Comparison of ENCODE assay signal across 11 cellular contexts in the genomic region with DNA sequence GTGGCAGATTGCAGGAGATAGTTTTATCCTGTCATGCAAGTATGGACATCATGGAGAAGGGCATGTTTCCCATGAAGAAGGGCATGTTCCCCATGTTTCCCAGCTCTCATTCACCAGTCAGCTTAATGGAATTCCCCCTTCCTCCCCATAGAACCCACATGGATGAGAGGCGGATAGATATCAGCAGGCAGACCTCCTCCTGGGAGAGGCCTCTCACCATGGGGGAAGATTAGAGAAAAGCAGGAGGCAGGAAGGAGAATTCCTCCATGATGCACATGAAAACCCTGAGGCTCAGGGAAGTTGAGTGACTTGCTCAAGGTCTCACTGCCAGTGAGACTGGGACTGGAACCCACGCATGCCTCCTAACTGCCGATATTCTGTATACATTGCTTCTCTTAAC.
DNase-seq lines count a peak whose midpoint lies in the region; ATAC-seq and TF ChIP-seq lines count a peak whose summit lies in the region.
"Had no signal": no experiment of that assay in that cellular context is flagged by ENCODE, and none has a peak within 500 bp of the region (broad histone marks: within the 10 kb centered on the region; RNA-seq: fewer than 3 reads in every experiment).

No MANE protein-coding gene starts in this region.

- intact Hi-C loops in CD8-positive, alpha-beta T cell (cut with DNase I, micrococcal nuclease), result loop anchor here in 1 of 2 experiments (5.0 kb wide), 1 partner anchor 93 kb away; the partner anchor contains the start of gene FOXN3
- intact Hi-C loops in activated T-helper 2 cell treated with anti-CD3 and anti-CD28 coated beads, Interferon-gamma antibody, Interleukin-2, Interleukin-4, amounts not matched to agents 10 μg/mL and 5 μg/mL and 100 μg/mL, durations not matched to agents 14 hours and 24 hours and 36 hours (cut with micrococcal nuclease), result loop anchor here (1.0 to 10.0 kb wide), 8 partner anchors 65 to 262 kb away; no protein-coding TSS in a partner anchor

- ATAC-seq in CD8-positive, alpha-beta T cell, result no peak
- peak; percentile 18 for ATAC-seq in HG03025 (IDR thresholded peaks at IDR 0.05; ENCODE audit: low FRiP score, unreplicated experiment)
- ATAC-seq in omental fat pad (ENCODE audit: low FRiP score), result no peak
- no peak for ATAC-seq in HG02759 (IDR thresholded peaks at IDR 0.05; ENCODE audit: unreplicated experiment)

- peak overlapping the region; percentile 80 for H3K4me3 Mint-ChIP-seq in CD8-positive, alpha-beta T cell
- peak overlapping the region; percentile 74 for H3K4me3 Mint-ChIP-seq in activated T-helper 2 cell treated with anti-CD3 and anti-CD28 coated beads, Interferon-gamma antibody, Interleukin-2, Interleukin-4, amounts not matched to agents 10 μg/mL and 5 μg/mL and 100 μg/mL, durations not matched to agents 14 hours and 24 hours and 36 hours (ENCODE audit: low read depth)

- TF ChIP-seq CTCF in CD8-positive, alpha-beta T cell (IDR thresholded peaks at IDR 0.05), result no peak
- no peak for TF ChIP-seq CTCF in omental fat pad (IDR thresholded peaks at IDR 0.05)

- CTCF ChIA-PET in CD8-positive, alpha-beta T cell (lab: Charles Lee), result interaction anchor here (0.7 to 0.9 kb wide), 2 partner anchors 10 to 258 kb away, joined by 3 to 4 read pairs; no protein-coding TSS in a partner anchor

- POLR2A ChIA-PET in CD8-positive, alpha-beta T cell (lab: Charles Lee), result interaction anchor here (0.7 to 1.0 kb wide), 5 partner anchors 17 to 211 kb away, joined by 3 to 6 read pairs (median 4); no protein-coding TSS in a partner anchor

- H3K9me3 Mint-ChIP-seq in CD8-positive, alpha-beta T cell, result no peaks in the 10 kb centered on the region
- H3K9me3 Mint-ChIP-seq in activated T-helper 2 cell treated with anti-CD3 and anti-CD28 coated beads, Interferon-gamma antibody, Interleukin-2, Interleukin-4, amounts not matched to agents 10 μg/mL and 5 μg/mL and 100 μg/mL, durations not matched to agents 14 hours and 24 hours and 36 hours, result peaks cover 5% of the 10 kb centered on the region

- H3K4me1 ChIP-seq in CD8-positive, alpha-beta T cell (ENCODE audit: insufficient read depth, low read length), result peaks cover 24% of the 10 kb centered on the region

- no peaks in the 10 kb centered on the region for H3K27me3 ChIP-seq in CD8-positive, alpha-beta T cell (ENCODE audit: insufficient read depth, low read length)

- no peak for DNase-seq in CD8-positive, alpha-beta T cell
- no peak for DNase-seq in activated T-helper 2 cell treated with anti-CD3 and anti-CD28 coated beads, Interferon-gamma antibody, Interleukin-2, Interleukin-4, amounts not matched to agents 10 μg/mL and 5 μg/mL and 100 μg/mL, durations not matched to agents 14 hours and 24 hours and 36 hours (ENCODE audit: low spot score)
- DNase-seq in kidney tubule cell (ENCODE audit: low spot score) (peak; percentile 49), omental fat pad (ENCODE audit: low spot score) (no peak), mesenteric fat pad (ENCODE audit: low spot score) (no peak)
- no peak for DNase-seq in stimulated activated CD4-positive, alpha-beta T cell treated with anti-CD3 and anti-CD28 coated beads, Interleukin-1b, Interleukin-23, amount 100 ng/mL, for 48 hours
- DNase-seq: DMS53, nucleus accumbens, Right ventricle myocardium superior had no signal

- H3K9me3 ChIP-seq in CD8-positive, alpha-beta T cell (ENCODE audit: low read length), result no peaks in the 10 kb centered on the region

- peak overlapping the region; percentile 14 for H3K27ac ChIP-seq in CD8-positive, alpha-beta T cell (ENCODE audit: low read depth, low read length)

- peaks cover 71% of the 10 kb centered on the region for H3K4me1 Mint-ChIP-seq in CD8-positive, alpha-beta T cell (ENCODE audit: low read depth)
- peaks cover 58% of the 10 kb centered on the region for H3K4me1 Mint-ChIP-seq in activated T-helper 2 cell treated with anti-CD3 and anti-CD28 coated beads, Interferon-gamma antibody, Interleukin-2, Interleukin-4, amounts not matched to agents 10 μg/mL and 5 μg/mL and 100 μg/mL, durations not matched to agents 14 hours and 24 hours and 36 hours (ENCODE audit: low read depth)

- peak overlapping the region; percentile 98 for H3K27ac Mint-ChIP-seq in CD8-positive, alpha-beta T cell
- H3K27ac Mint-ChIP-seq in activated T-helper 2 cell treated with anti-CD3 and anti-CD28 coated beads, Interferon-gamma antibody, Interleukin-2, Interleukin-4, amounts not matched to agents 10 μg/mL and 5 μg/mL and 100 μg/mL, durations not matched to agents 14 hours and 24 hours and 36 hours, result peak overlapping the region; percentile 96

- H3K36me3 Mint-ChIP-seq in CD8-positive, alpha-beta T cell, result peaks cover 23% of the 10 kb centered on the region
- peaks cover 44% of the 10 kb centered on the region for H3K36me3 Mint-ChIP-seq in activated T-helper 2 cell treated with anti-CD3 and anti-CD28 coated beads, Interferon-gamma antibody, Interleukin-2, Interleukin-4, amounts not matched to agents 10 μg/mL and 5 μg/mL and 100 μg/mL, durations not matched to agents 14 hours and 24 hours and 36 hours (ENCODE audit: low read depth)

- no peaks in the 10 kb centered on the region for H3K36me3 ChIP-seq in CD8-positive, alpha-beta T cell (ENCODE audit: insufficient read depth, low read length)

- no peak overlapping the region for H3K4me3 ChIP-seq in CD8-positive, alpha-beta T cell (ENCODE audit: low read depth, low read length)

- no peaks in the 10 kb centered on the region for H3K27me3 Mint-ChIP-seq in CD8-positive, alpha-beta T cell (ENCODE audit: low read depth)
- no peaks in the 10 kb centered on the region for H3K27me3 Mint-ChIP-seq in activated T-helper 2 cell treated with anti-CD3 and anti-CD28 coated beads, Interferon-gamma antibody, Interleukin-2, Interleukin-4, amounts not matched to agents 10 μg/mL and 5 μg/mL and 100 μg/mL, durations not matched to agents 14 hours and 24 hours and 36 hours (ENCODE audit: low read depth)
